ENCODE assay signal across 22 cellular contexts in genomic region chr5:154351141-154351540, GRCh38.
DNase-seq lines count a peak whose midpoint lies in the region; ATAC-seq and TF ChIP-seq lines count a peak whose summit lies in the region.
"Had no signal": no experiment of that assay in that cellular context is flagged by ENCODE, and none has a peak within 500 bp of the region (broad histone marks: within the 10 kb centered on the region; RNA-seq: fewer than 3 reads in every experiment).

No MANE protein-coding gene starts in this region.

- no peak overlapping the region for H3K4me3 Mint-ChIP-seq in natural killer cell treated with Interleukin-12 subunit alpha and Interleukin-12 subunit beta and Interleukin-15 and Interleukin-18, amount 100 ng/mL, for 72 hours
- no peak overlapping the region for H3K4me3 Mint-ChIP-seq in effector memory CD8-positive, alpha-beta T cell
- H3K4me3 Mint-ChIP-seq: B cell; CD8-positive, alpha-beta T cell; HFFc6 had no signal

- H3K36me3 ChIP-seq in RWPE2 (ENCODE audit: low read depth): no peaks in the 10 kb centered on the region
- H3K36me3 ChIP-seq in breast epithelium: no peaks in the 10 kb centered on the region
- H3K36me3 ChIP-seq: BLaER1 treated with 17β-estradiol and CSF1 and Interleukin-3, amounts not matched to agents 10 nM and 100 nM had no signal

- TF ChIP-seq POLR2A in breast epithelium (IDR thresholded peaks at IDR 0.05): no peak

- H3K27ac ChIP-seq in RWPE2 (ENCODE audit: poor library complexity, severe bottlenecking) (peak overlapping the region; percentile 3), breast epithelium (no peak overlapping the region)
- H3K27ac ChIP-seq: BLaER1 treated with 17β-estradiol and CSF1 and Interleukin-3, amounts not matched to agents 10 nM and 100 nM had no signal

- ATAC-seq in GM18498 (IDR thresholded peaks at IDR 0.05; ENCODE audit: unreplicated experiment) (peak; percentile 23), GM21381 (IDR thresholded peaks at IDR 0.05; ENCODE audit: unreplicated experiment) (peak; percentile 16), HG03064 (IDR thresholded peaks at IDR 0.05; ENCODE audit: low read depth, unreplicated experiment) (peak; percentile 24), RWPE2 (ENCODE audit: low read depth) (no peak)
- no peak for ATAC-seq in natural killer cell treated with Interleukin-12 subunit alpha and Interleukin-12 subunit beta and Interleukin-15 and Interleukin-18, amount 100 ng/mL, for 72 hours
- no peak for ATAC-seq in effector memory CD8-positive, alpha-beta T cell (replicated peaks)
- ATAC-seq: CD8-positive, alpha-beta T cell; HCT116; K562 had no signal

- H3K36me3 Mint-ChIP-seq in natural killer cell treated with Interleukin-12 subunit alpha and Interleukin-12 subunit beta and Interleukin-15 and Interleukin-18, amount 100 ng/mL, for 72 hours: peaks cover 3% of the 10 kb centered on the region
- H3K36me3 Mint-ChIP-seq in effector memory CD8-positive, alpha-beta T cell (ENCODE audit: insufficient read depth): peaks cover 12% of the 10 kb centered on the region

- H3K4me3 ChIP-seq in RWPE2 (ENCODE audit: severe bottlenecking): no peak overlapping the region
- no peak overlapping the region for H3K4me3 ChIP-seq in breast epithelium
- H3K4me3 ChIP-seq: BLaER1 treated with 17β-estradiol and CSF1 and Interleukin-3, amounts not matched to agents 10 nM and 100 nM; GM12878; K562 had no signal

- H3K9me3 ChIP-seq in RWPE2 (ENCODE audit: severe bottlenecking) (no peaks in the 10 kb centered on the region), breast epithelium (no peaks in the 10 kb centered on the region)
- H3K9me3 ChIP-seq: BLaER1 treated with 17β-estradiol and CSF1 and Interleukin-3, amounts not matched to agents 10 nM and 100 nM had no signal

- H3K4me1 Mint-ChIP-seq in natural killer cell treated with Interleukin-12 subunit alpha and Interleukin-12 subunit beta and Interleukin-15 and Interleukin-18, amount 100 ng/mL, for 72 hours (ENCODE audit: low read depth in 2 of 2): peaks cover 30 to 43% of the 10 kb centered on the region in 2 donors
- H3K4me1 Mint-ChIP-seq in effector memory CD8-positive, alpha-beta T cell (ENCODE audit: low read depth in 2 of 2): peaks cover 25 to 40% of the 10 kb centered on the region in 2 donors

- no peaks in the 10 kb centered on the region for H3K9me3 Mint-ChIP-seq in natural killer cell treated with Interleukin-12 subunit alpha and Interleukin-12 subunit beta and Interleukin-15 and Interleukin-18, amount 100 ng/mL, for 72 hours
- H3K9me3 Mint-ChIP-seq in effector memory CD8-positive, alpha-beta T cell: no peaks in the 10 kb centered on the region
- H3K9me3 Mint-ChIP-seq: CD8-positive, alpha-beta T cell; HFFc6 had no signal

- H3K27me3 Mint-ChIP-seq in natural killer cell treated with Interleukin-12 subunit alpha and Interleukin-12 subunit beta and Interleukin-15 and Interleukin-18, amount 100 ng/mL, for 72 hours: no peaks in the 10 kb centered on the region
- no peaks in the 10 kb centered on the region for H3K27me3 Mint-ChIP-seq in effector memory CD8-positive, alpha-beta T cell
- H3K27me3 Mint-ChIP-seq: B cell had no signal

- TF ChIP-seq CTCF in RWPE2 (IDR thresholded peaks at IDR 0.05; ENCODE audit: poor library complexity, severe bottlenecking): no peak
- TF ChIP-seq CTCF in breast epithelium (IDR thresholded peaks at IDR 0.05): no peak

- H3K4me1 ChIP-seq in RWPE2 (ENCODE audit: insufficient read depth, poor library complexity, severe bottlenecking): peaks cover 14% of the 10 kb centered on the region
- H3K4me1 ChIP-seq in breast epithelium: no peaks in the 10 kb centered on the region
- H3K4me1 ChIP-seq: BLaER1 treated with 17β-estradiol and CSF1 and Interleukin-3, amounts not matched to agents 10 nM and 100 nM had no signal

- DNase-seq in RWPE2 (ENCODE audit: low spot score): no peak
- DNase-seq in natural killer cell treated with Interleukin-12 subunit alpha and Interleukin-12 subunit beta and Interleukin-15 and Interleukin-18, amount 100 ng/mL, for 72 hours (ENCODE audit: low spot score): no peak
- DNase-seq in effector memory CD8-positive, alpha-beta T cell: no peak
- no peak for DNase-seq in breast epithelium (ENCODE audit: low spot score in 2 of 2)
- no peak for DNase-seq in NCI-H82 treated with DMSO at 0.1 percent for 48 hours (lab: John Stamatoyannopoulos, UW; ENCODE audit: unreplicated experiment)
- DNase-seq: 8988T; Calu3; CD8-positive, alpha-beta T cell; DND-41; EL; GOT3; H7; HFFc6; IMR-90 had no signal

- intact Hi-C loops in breast epithelium (cut with DNase I; ENCODE audit: low total_unique reads): no loop called here

- H3K27me3 ChIP-seq in RWPE2 (ENCODE audit: insufficient read depth, poor library complexity, severe bottlenecking) (no peaks in the 10 kb centered on the region), breast epithelium (no peaks in the 10 kb centered on the region)
- H3K27me3 ChIP-seq: BLaER1 treated with 17β-estradiol and CSF1 and Interleukin-3, amounts not matched to agents 10 nM and 100 nM had no signal

- peak overlapping the region in 1 of 2 donors; percentile 13 for H3K27ac Mint-ChIP-seq in natural killer cell treated with Interleukin-12 subunit alpha and Interleukin-12 subunit beta and Interleukin-15 and Interleukin-18, amount 100 ng/mL, for 72 hours
- no peak overlapping the region for H3K27ac Mint-ChIP-seq in effector memory CD8-positive, alpha-beta T cell
- H3K27ac Mint-ChIP-seq: B cell; CD8-positive, alpha-beta T cell; HFFc6 had no signal

Comparison
In these comparisons a context has a peak if more than half of its experiments do, and no peak if none do; other contexts are left out.
1. ATAC-seq: peak in GM18498 (single experiment), GM21381 (single experiment) and HG03064 (single experiment); none in RWPE2 (single experiment), natural killer cell treated with Interleukin-12 subunit alpha and Interleukin-12 subunit beta and Interleukin-15 and Interleukin-18, amount 100 ng/mL, for 72 hours (0 of 2) and effector memory CD8-positive, alpha-beta T cell (single experiment).